In the genomic region with DNA sequence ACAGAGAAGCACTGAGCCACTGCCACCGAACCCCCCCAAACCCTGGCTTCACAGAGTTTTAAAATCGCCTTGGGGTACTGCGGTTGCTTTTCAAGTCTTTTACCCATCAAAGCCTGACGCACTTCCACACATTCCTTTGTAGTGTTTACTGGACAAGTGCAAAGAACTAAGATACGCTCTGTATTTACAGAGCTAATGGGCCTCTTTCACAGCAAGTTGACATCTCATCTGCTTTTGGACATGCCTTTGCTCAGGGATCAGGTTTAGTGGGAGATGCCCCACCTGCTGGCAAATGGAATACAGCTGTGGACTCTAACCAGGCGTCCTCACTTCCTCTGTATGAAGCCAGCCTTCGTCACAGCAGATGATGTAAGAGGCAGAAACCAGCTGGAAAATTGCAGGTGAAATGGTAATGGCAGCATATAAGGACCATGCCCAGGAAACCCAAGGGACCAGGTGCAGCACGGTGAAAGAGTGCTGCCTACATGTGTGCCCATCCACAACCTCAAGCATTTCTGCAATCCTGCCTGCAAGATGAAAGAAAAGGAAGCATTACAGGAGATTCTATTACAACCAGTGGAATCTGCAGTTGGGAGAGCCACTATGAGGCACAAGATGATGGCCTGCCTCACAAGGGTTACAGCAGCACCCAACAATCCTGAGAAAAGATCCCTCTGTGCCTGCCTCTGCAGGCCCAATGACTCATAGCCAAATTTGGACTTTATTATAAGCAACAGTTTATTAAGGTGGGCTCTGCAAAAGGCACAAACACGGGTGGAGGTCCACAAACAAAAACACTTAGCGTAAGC, we compare ENCODE assay signal across 8 cellular contexts. TPM values are rescaled to one million over a fixed set of nuclear protein-coding genes. Genes with fewer than 3 reads are reported as not detected.
DNase-seq lines count a peak whose midpoint lies in the region; ATAC-seq and TF ChIP-seq lines count a peak whose summit lies in the region.

No MANE protein-coding gene starts in this region.

- CTCF ChIA-PET in activated CD4-positive, alpha-beta memory T cell treated with anti-CD3 and anti-CD28 coated beads for 36 hours (lab: Charles Lee), result interaction anchor here (0.7 to 2.5 kb wide), 4 partner anchors 14 to 81 kb away, joined by 3 to 9 read pairs (median 3); no protein-coding TSS in a partner anchor

- TF ChIP-seq CTCF in AG09319 (IDR thresholded peaks at IDR 0.05; ENCODE audit: low read depth, low read length) (peak; percentile 7), suprapubic skin (IDR thresholded peaks at IDR 0.05) (no peak)

- H3K4me3 Mint-ChIP-seq in IgD-negative memory B cell, result peak overlapping the region in 2 of 4 donors; percentile 79 to 88
- peak overlapping the region; percentile 33 for H3K4me3 Mint-ChIP-seq in activated CD4-positive, alpha-beta memory T cell treated with anti-CD3 and anti-CD28 coated beads for 36 hours

- TF ChIP-seq EP300 in suprapubic skin (IDR thresholded peaks at IDR 0.05), result no peak

- DNase-seq in AG09319 (ENCODE audit: extremely low read depth, low read depth) (peak; percentile 54), iris pigment epithelial cell (ENCODE audit: low read depth) (peak; percentile 80), suprapubic skin (ENCODE audit: low spot score in 2 of 2) (no peak), SIG-M5 treated with dmso at 0.1 percent for 504 hours (lab: John Stamatoyannopoulos, UW; ENCODE audit: unreplicated experiment) (no peak)
- DNase-seq in activated CD4-positive, alpha-beta memory T cell treated with anti-CD3 and anti-CD28 coated beads for 36 hours, result peak; percentile 43

- peaks cover 92% of the 10 kb centered on the region for H3K4me1 ChIP-seq in suprapubic skin

- no peaks in the 10 kb centered on the region for H3K9me3 ChIP-seq in suprapubic skin

- no peaks in the 10 kb centered on the region for H3K27me3 Mint-ChIP-seq in IgD-negative memory B cell
- no peaks in the 10 kb centered on the region for H3K27me3 Mint-ChIP-seq in activated CD4-positive, alpha-beta memory T cell treated with anti-CD3 and anti-CD28 coated beads for 36 hours

- H3K27me3 ChIP-seq in suprapubic skin, result no peaks in the 10 kb centered on the region

- no peaks in the 10 kb centered on the region for H3K36me3 ChIP-seq in suprapubic skin

- no peaks in the 10 kb centered on the region for H3K9me3 Mint-ChIP-seq in IgD-negative memory B cell
- no peaks in the 10 kb centered on the region for H3K9me3 Mint-ChIP-seq in activated CD4-positive, alpha-beta memory T cell treated with anti-CD3 and anti-CD28 coated beads for 36 hours

- POLR2A ChIA-PET in activated CD4-positive, alpha-beta memory T cell treated with anti-CD3 and anti-CD28 coated beads for 36 hours (lab: Charles Lee), result interaction anchor here (4.8 kb wide), 1 partner anchor 35 kb away, joined by 23 read pairs; a partner anchor contains a TSS

- no peak for ATAC-seq in HG02938 (IDR thresholded peaks at IDR 0.05; ENCODE audit: unreplicated experiment)
- ATAC-seq in HG03175 (IDR thresholded peaks at IDR 0.05; ENCODE audit: unreplicated experiment), result no peak

- 47% methylated on average over 10 of the region's 10 CpGs for WGBS in suprapubic skin

- H3K36me3 Mint-ChIP-seq in IgD-negative memory B cell, result peaks cover 4% of the 10 kb centered on the region
- peaks cover 7% of the 10 kb centered on the region for H3K36me3 Mint-ChIP-seq in activated CD4-positive, alpha-beta memory T cell treated with anti-CD3 and anti-CD28 coated beads for 36 hours

- no peak for TF ChIP-seq POLR2A in suprapubic skin (IDR thresholded peaks at IDR 0.05)

- intact Hi-C loops in activated CD4-positive, alpha-beta memory T cell treated with anti-CD3 and anti-CD28 coated beads for 36 hours (cut with micrococcal nuclease), result no loop called here

- no peak overlapping the region for H3K4me3 ChIP-seq in suprapubic skin

- H3K27ac Mint-ChIP-seq in IgD-negative memory B cell, result peak overlapping the region; percentile 4 to 82 (median 77)
- H3K27ac Mint-ChIP-seq in activated CD4-positive, alpha-beta memory T cell treated with anti-CD3 and anti-CD28 coated beads for 36 hours, result peak overlapping the region; percentile 95

- H3K27ac ChIP-seq in suprapubic skin, result peak overlapping the region; percentile 54

- peaks cover 63 to 80% (median 71%) of the 10 kb centered on the region in 3 donors for H3K4me1 Mint-ChIP-seq in IgD-negative memory B cell
- H3K4me1 Mint-ChIP-seq in activated CD4-positive, alpha-beta memory T cell treated with anti-CD3 and anti-CD28 coated beads for 36 hours (ENCODE audit: low read depth), result peaks cover 98% of the 10 kb centered on the region

RNA-seq across cellular contexts. Expression of a gene that starts 34.7 kb away (rescaled TPM):
- 20.5 TPM for polyA plus RNA-seq in IgD-negative memory B cell
- total RNA-seq in activated CD4-positive, alpha-beta memory T cell treated with anti-CD3 and anti-CD28 coated beads for 36 hours, result 100 to 1,000 TPM in 1 of 2 experiments, 10 to 100 TPM in 1; 94.5 to 103 TPM
- 100 to 1,000 TPM in 1 of 4 donors, 10 to 100 TPM in 3; 54.8 to 111 (median 68.3) TPM for total RNA-seq in suprapubic skin

Comparison
In these comparisons a context has a peak if more than half of its experiments do, and no peak if none do; other contexts are left out.
1. DNase-seq: peak in AG09319 (single experiment), activated CD4-positive, alpha-beta memory T cell treated with anti-CD3 and anti-CD28 coated beads for 36 hours (single experiment) and iris pigment epithelial cell (single experiment); none in suprapubic skin (0 of 2) and SIG-M5 treated with dmso at 0.1 percent for 504 hours (single experiment).